In the genomic region with DNA sequence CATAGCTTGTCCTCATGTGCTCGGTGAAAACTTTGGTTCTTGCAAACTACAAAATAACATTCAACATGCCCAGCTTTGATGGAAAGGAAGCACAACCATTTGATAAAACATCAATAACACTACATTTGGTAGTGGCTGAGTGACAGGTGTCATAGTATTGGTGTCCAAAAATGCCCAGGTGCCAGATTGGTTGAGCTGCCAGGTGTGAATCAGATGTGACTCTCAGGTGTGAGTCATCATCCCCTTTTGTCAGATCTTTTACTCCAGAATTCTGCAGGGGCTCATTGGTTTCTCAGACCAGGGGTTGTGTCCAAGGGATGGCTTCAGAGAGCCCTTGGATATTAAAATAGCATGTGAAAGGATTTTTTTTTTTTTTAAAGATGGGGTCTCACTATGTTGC, we compare ENCODE assay signal across 23 cellular contexts. TPM values are rescaled to one million over a fixed set of nuclear protein-coding genes. Genes with fewer than 3 reads are reported as not detected.
A peak's percentile ranks its signal among the peaks of the same experiment; 100 is the strongest.
DNase-seq lines count a peak whose midpoint lies in the region; ATAC-seq, FAIRE-seq and TF ChIP-seq lines count a peak whose summit lies in the region.
"Had no signal": no experiment of that assay in that cellular context is flagged by ENCODE, and none has a peak within 500 bp of the region (broad histone marks: within the 10 kb centered on the region; RNA-seq: fewer than 3 reads in every experiment).

No MANE protein-coding gene starts in this region.

- peak overlapping the region; percentile 65 to 78 for H3K27ac ChIP-seq in prostate gland
- H3K27ac ChIP-seq in upper lobe of left lung, result no peak overlapping the region
- H3K27ac ChIP-seq: Peyer's patch, upper lobe of right lung had no signal

- no peaks in the 10 kb centered on the region for H3K9me3 ChIP-seq in prostate gland
- H3K9me3 ChIP-seq in upper lobe of left lung, result no peaks in the 10 kb centered on the region
- H3K9me3 ChIP-seq: Peyer's patch, right atrium auricular region, upper lobe of right lung had no signal

- FAIRE-seq in GM12891 (lab: Jason Lieb, UNC), result peak; percentile 55

- no peaks in the 10 kb centered on the region for H3K27me3 Mint-ChIP-seq in activated T-cell treated with anti-CD3 and anti-CD28 coated beads, Interleukin-2, amount 50 U/mL, for 4 hours (ENCODE audit: low read depth)
- no peaks in the 10 kb centered on the region for H3K27me3 Mint-ChIP-seq in activated T-helper 17 cell treated with anti-CD3 and anti-CD28 coated beads, Interleukin-2, amount 50 U/mL, for 72 hours
- H3K27me3 Mint-ChIP-seq: dendritic cell treated with granulocyte-macrophage colony-stimulating factor and Interleukin-4, amounts not matched to agents 40 ng/mL and 50 ng/mL, for 4 days; T-helper 17 cell had no signal

- H3K4me1 Mint-ChIP-seq in activated T-cell treated with anti-CD3 and anti-CD28 coated beads, Interleukin-2, amount 50 U/mL, for 4 hours (ENCODE audit: low read depth), result peaks cover 3% of the 10 kb centered on the region
- no peaks in the 10 kb centered on the region for H3K4me1 Mint-ChIP-seq in activated T-helper 17 cell treated with anti-CD3 and anti-CD28 coated beads, Interleukin-2, amount 50 U/mL, for 72 hours
- H3K4me1 Mint-ChIP-seq: CD14-positive monocyte had no signal

- ATAC-seq in activated T-cell treated with anti-CD3 and anti-CD28 coated beads, Interleukin-2, amount 50 U/mL, for 4 hours, result peak; percentile 48 to 58
- ATAC-seq in activated T-helper 17 cell treated with anti-CD3 and anti-CD28 coated beads, Interleukin-2, amount 50 U/mL, for 72 hours (replicated peaks), result peak; percentile 69
- ATAC-seq in upper lobe of left lung (ENCODE audit: low FRiP score in 2 of 2), result no peak
- ATAC-seq in HG03432 (IDR thresholded peaks at IDR 0.05; ENCODE audit: unreplicated experiment), result no peak
- ATAC-seq: left lobe of liver, natural killer cell, T-helper 17 cell, upper lobe of right lung had no signal

- DNase-seq in activated T-cell treated with anti-CD3 and anti-CD28 coated beads, Interleukin-2, amount 50 U/mL, for 4 hours, result no peak
- DNase-seq in activated T-cell treated with anti-CD3 and anti-CD28 coated beads for 4 hours, result no peak
- no peak for DNase-seq in GM12891 (ENCODE audit: insufficient read length, low spot score)
- no peak for DNase-seq in prostate gland (ENCODE audit: low spot score)
- DNase-seq in upper lobe of left lung, result no peak
- DNase-seq in SIG-M5 (lab: John Stamatoyannopoulos, UW), result no peak
- DNase-seq: activated CD4-positive, alpha-beta T cell treated with anti-CD3 and anti-CD28 coated beads, Interleukin-2, amount 50 U/mL, for 4 hours; amniotic stem cell; caudate nucleus; H7; IMR-90; midbrain; natural killer cell; NCI-H1417 treated with DMSO at 0.1 percent for 48 hours; Peyer's patch; T-helper 17 cell; upper lobe of right lung had no signal

- H3K4me1 ChIP-seq in prostate gland (replicated peaks) (peaks cover 21% of the 10 kb centered on the region), upper lobe of left lung (no peaks in the 10 kb centered on the region)
- H3K4me1 ChIP-seq: Peyer's patch, upper lobe of right lung had no signal

- intact Hi-C loops in prostate gland (cut with DNase I), result no loop called here

- WGBS in prostate gland, result 95% methylated on average over 1 of the region's 1 CpG
- 94 to 100% methylated on average over 1 of the region's 1 CpG for WGBS in upper lobe of left lung, 2 donors

- no peak overlapping the region for H3K4me3 Mint-ChIP-seq in activated T-cell treated with anti-CD3 and anti-CD28 coated beads, Interleukin-2, amount 50 U/mL, for 4 hours
- H3K4me3 Mint-ChIP-seq in activated T-helper 17 cell treated with anti-CD3 and anti-CD28 coated beads, Interleukin-2, amount 50 U/mL, for 72 hours, result no peak overlapping the region
- H3K4me3 Mint-ChIP-seq: CD14-positive monocyte; dendritic cell treated with granulocyte-macrophage colony-stimulating factor and Interleukin-4, amounts not matched to agents 40 ng/mL and 50 ng/mL, for 4 days; natural killer cell; T-helper 17 cell had no signal

- TF ChIP-seq CTCF in prostate gland (IDR thresholded peaks at IDR 0.05) (no peak), upper lobe of left lung (IDR thresholded peaks at IDR 0.05) (no peak)

- H3K4me3 ChIP-seq in prostate gland, result no peak overlapping the region
- no peak overlapping the region for H3K4me3 ChIP-seq in upper lobe of left lung
- H3K4me3 ChIP-seq: Peyer's patch, right atrium auricular region, upper lobe of right lung had no signal

- no peaks in the 10 kb centered on the region for H3K9me3 Mint-ChIP-seq in activated T-cell treated with anti-CD3 and anti-CD28 coated beads, Interleukin-2, amount 50 U/mL, for 4 hours
- H3K9me3 Mint-ChIP-seq in activated T-helper 17 cell treated with anti-CD3 and anti-CD28 coated beads, Interleukin-2, amount 50 U/mL, for 72 hours, result no peaks in the 10 kb centered on the region
- H3K9me3 Mint-ChIP-seq: CD14-positive monocyte; dendritic cell treated with granulocyte-macrophage colony-stimulating factor and Interleukin-4, amounts not matched to agents 40 ng/mL and 50 ng/mL, for 4 days; natural killer cell had no signal

- H3K36me3 ChIP-seq in prostate gland, result peaks cover 18 to 43% of the 10 kb centered on the region in 2 donors
- peaks cover 71 to 100% (median 92%) of the 10 kb centered on the region in 4 donors for H3K36me3 ChIP-seq in upper lobe of left lung

- no peak for TF ChIP-seq EP300 in upper lobe of left lung (IDR thresholded peaks at IDR 0.05)

- no peak for TF ChIP-seq POLR2A in GM12891 (IDR thresholded peaks at IDR 0.05; ENCODE audit: low read depth, low read length)
- no peak for TF ChIP-seq POLR2A in prostate gland (IDR thresholded peaks at IDR 0.05)
- TF ChIP-seq POLR2A in upper lobe of left lung (IDR thresholded peaks at IDR 0.05), result no peak

- no peak overlapping the region for H3K27ac Mint-ChIP-seq in activated T-helper 17 cell treated with anti-CD3 and anti-CD28 coated beads, Interleukin-2, amount 50 U/mL, for 72 hours
- H3K27ac Mint-ChIP-seq: dendritic cell treated with granulocyte-macrophage colony-stimulating factor and Interleukin-4, amounts not matched to agents 40 ng/mL and 50 ng/mL, for 4 days; natural killer cell; T-helper 17 cell had no signal

- H3K36me3 Mint-ChIP-seq in activated T-cell treated with anti-CD3 and anti-CD28 coated beads, Interleukin-2, amount 50 U/mL, for 4 hours (ENCODE audit: insufficient read depth), result peaks cover 32% of the 10 kb centered on the region
- peaks cover 95% of the 10 kb centered on the region for H3K36me3 Mint-ChIP-seq in activated T-helper 17 cell treated with anti-CD3 and anti-CD28 coated beads, Interleukin-2, amount 50 U/mL, for 72 hours (ENCODE audit: low read depth)

- H3K27me3 ChIP-seq in prostate gland (replicated peaks; ENCODE audit: insufficient read depth) (no peaks in the 10 kb centered on the region), upper lobe of left lung (no peaks in the 10 kb centered on the region)
- H3K27me3 ChIP-seq: Peyer's patch, right atrium auricular region, upper lobe of right lung had no signal

TF ChIP-seq in GM12891, 5 proteins besides CTCF, POLR2A, EP300 and RAD21:
- TF ChIP-seq POLR2AphosphoS5 (IDR thresholded peaks at IDR 0.05; ENCODE audit: low read depth, low read length) (no peak), TAF1 (IDR thresholded peaks at IDR 0.05; ENCODE audit: low read depth, low read length) (no peak), POU2F2 (IDR thresholded peaks at IDR 0.05; ENCODE audit: low read depth, low read length) (no peak)

RNA-seq across cellular contexts. Expression of a gene that starts 22.5 kb away (rescaled TPM):
- total RNA-seq in activated T-cell treated with anti-CD3 and anti-CD28 coated beads, Interleukin-2, amount 50 U/mL, for 4 hours, result 10 to 100 TPM; 14.0 to 20.0 (median 16.5) TPM
- polyA plus RNA-seq in GM12891 (2012; ENCODE audit: low read depth, missing spikeins), result 14.2 TPM
- total RNA-seq in activated T-helper 17 cell treated with anti-CD3 and anti-CD28 coated beads, Interleukin-2, amount 50 U/mL, for 72 hours, result 10 to 100 TPM; 51.3 to 73.7 TPM
- total RNA-seq in prostate gland (10 to 100 TPM; 36.5 to 59.5 TPM), upper lobe of left lung (10 to 100 TPM; 24.7 to 55.5 (median 27.2) TPM)

RNA-seq across cellular contexts. Expression of a gene that starts 50.8 kb away (rescaled TPM):
- total RNA-seq in activated T-cell treated with anti-CD3 and anti-CD28 coated beads, Interleukin-2, amount 50 U/mL, for 4 hours, result 10 to 100 TPM; 21.1 to 23.3 (median 22.9) TPM
- 14.6 TPM for polyA plus RNA-seq in GM12891 (2012; ENCODE audit: low read depth, missing spikeins)
- 10 to 100 TPM; 22.1 to 23.7 TPM for total RNA-seq in activated T-helper 17 cell treated with anti-CD3 and anti-CD28 coated beads, Interleukin-2, amount 50 U/mL, for 72 hours
- total RNA-seq in prostate gland (10 to 100 TPM; 47.6 to 48.2 TPM), upper lobe of left lung (10 to 100 TPM; 27.8 to 36.7 (median 29.4) TPM)

Comparison
In these comparisons a context has a peak if more than half of its experiments do, and no peak if none do; other contexts are left out.
1. ATAC-seq: peak in activated T-cell treated with anti-CD3 and anti-CD28 coated beads, Interleukin-2, amount 50 U/mL, for 4 hours (2 of 2) and activated T-helper 17 cell treated with anti-CD3 and anti-CD28 coated beads, Interleukin-2, amount 50 U/mL, for 72 hours (single experiment); none in upper lobe of left lung (0 of 2) and HG03432 (single experiment).
2. H3K27ac ChIP-seq: peak in prostate gland (2 of 2); none in upper lobe of left lung (0 of 4).